10 cellular contexts compared by ENCODE assay signal in genomic region chr17:34255841-34256240, GRCh38. TPM values are rescaled to one million over a fixed set of nuclear protein-coding genes. Genes with fewer than 3 reads are reported as not detected.
DNase-seq lines count a peak whose midpoint lies in the region; ATAC-seq, FAIRE-seq and TF ChIP-seq lines count a peak whose summit lies in the region.
"Had no signal": no experiment of that assay in that cellular context is flagged by ENCODE, and none has a peak within 500 bp of the region (broad histone marks: within the 10 kb centered on the region; RNA-seq: fewer than 3 reads in every experiment).

No MANE protein-coding gene starts in this region.

- no peaks in the 10 kb centered on the region for H3K9me3 ChIP-seq in body of pancreas
- H3K9me3 ChIP-seq in kidney (ENCODE audit: control insufficient read depth in 1 of 2, low read length in 2 of 2): no peaks in the 10 kb centered on the region
- no peaks in the 10 kb centered on the region for H3K9me3 ChIP-seq in spleen

- TF ChIP-seq POLR2A in body of pancreas (IDR thresholded peaks at IDR 0.05) (no peak), spleen (IDR thresholded peaks at IDR 0.05) (no peak)

- FAIRE-seq in kidney (lab: Jason Lieb, UNC): no peak

- intact Hi-C loops in body of pancreas (cut with DNase I) (no loop called here), kidney (cut with DNase I) (loop anchor here (10.0 kb wide), 1 partner anchor 59 kb away; the partner anchor contains the start of gene CCL8), spleen (cut with DNase I; ENCODE audit: low total_unique reads) (no loop called here)

- no peaks in the 10 kb centered on the region for H3K36me3 ChIP-seq in body of pancreas (replicated peaks in 1 of 2; ENCODE audit: insufficient read depth in 1 of 2, low read depth in 2 of 2)
- H3K36me3 ChIP-seq in kidney (ENCODE audit: control insufficient read depth in 1 of 2, insufficient read depth in 2 of 2, low read length in 2 of 2): no peaks in the 10 kb centered on the region
- no peaks in the 10 kb centered on the region for H3K36me3 ChIP-seq in spleen

- ATAC-seq in body of pancreas: no peak
- ATAC-seq in HG02623 (IDR thresholded peaks at IDR 0.05; ENCODE audit: unreplicated experiment): no peak
- ATAC-seq in GM18867 (IDR thresholded peaks at IDR 0.05; ENCODE audit: unreplicated experiment): no peak
- ATAC-seq in GM21390 (IDR thresholded peaks at IDR 0.05; ENCODE audit: unreplicated experiment): no peak

- H3K4me3 ChIP-seq in HFF-Myc (replicated peaks; ENCODE audit: low read depth, low read length): peak overlapping the region; percentile 66
- H3K4me3 ChIP-seq in body of pancreas: no peak overlapping the region
- H3K4me3 ChIP-seq in kidney (ENCODE audit: low read length in 2 of 2): peak overlapping the region; percentile 57 to 69
- peak overlapping the region in 3 of 8 donors; percentile 26 to 48 (median 33) for H3K4me3 ChIP-seq in spleen

- H3K4me1 ChIP-seq in body of pancreas: peaks cover 47% of the 10 kb centered on the region
- H3K4me1 ChIP-seq in kidney (ENCODE audit: control insufficient read depth in 1 of 2, insufficient read depth in 1 of 2, low read depth in 1 of 2, low read length in 2 of 2): peaks cover 21 to 25% of the 10 kb centered on the region in 2 donors
- peaks cover 15 to 56% (median 42%) of the 10 kb centered on the region in 6 donors for H3K4me1 ChIP-seq in spleen

- H3K27ac ChIP-seq in body of pancreas (peak overlapping the region in 3 of 4 donors; percentile 81 to 86 (median 83)), kidney (ENCODE audit: low read depth in 2 of 2, low read length in 2 of 2) (peak overlapping the region; percentile 66 to 86), spleen (peak overlapping the region in 6 of 8 donors; percentile 17 to 74 (median 62))

- H3K27me3 ChIP-seq in body of pancreas: no peaks in the 10 kb centered on the region
- peaks cover 0 to 56% (median 0%) of the 10 kb centered on the region in 7 donors for H3K27me3 ChIP-seq in spleen (replicated peaks in 1 of 7)

- whole genome bisulfite sequencing in body of pancreas, 2 donors: 32 to 44% methylated on average over 1 of the region's 1 CpG
- 47 to 90% (median 78%) methylated on average over 1 of the region's 1 CpG for WGBS in spleen, 5 donors

- no peak for DNase-seq in HFF-Myc (ENCODE audit: extremely low read depth, low read depth)
- no peak for DNase-seq in body of pancreas
- no peak for DNase-seq in kidney
- no peak for DNase-seq in spleen
- no peak for DNase-seq in NCI-H2107 treated with DMSO at 0.1 percent for 48 hours (lab: John Stamatoyannopoulos, UW; ENCODE audit: unreplicated experiment)
- DNase-seq: activated T-cell treated with anti-CD3 and anti-CD28 coated beads, Interleukin-2, amount 50 U/mL, for 24 hours; NK-92 treated with Interleukin-12 subunit alpha and Interleukin-12 subunit beta, amount 100 ng/mL, for 24 hours had no signal

- peak overlapping the region in 1 of 2 donors; percentile 74 for H3K9ac ChIP-seq in kidney (ENCODE audit: low read length in 2 of 2)

- TF ChIP-seq CTCF in HFF-Myc (IDR thresholded peaks at IDR 0.05; ENCODE audit: low read depth, low read length, missing control alignments) (no peak), body of pancreas (IDR thresholded peaks at IDR 0.05) (no peak), kidney (IDR thresholded peaks at IDR 0.05; ENCODE audit: borderline replicate concordance, extremely low read depth, insufficient read depth) (no peak), spleen (IDR thresholded peaks at IDR 0.05 in 8 of 11, conservative IDR thresholded peaks at IDR 0.05 in 3 of 11) (no peak)

RNA-seq across cellular contexts. Expression of gene CCL2, which starts 0.8 kb away (rescaled TPM):
- total RNA-seq in body of pancreas (10 to 100 TPM; 34.0 to 49.8 TPM), kidney (49.9 TPM), spleen (10 to 100 TPM in 3 of 7 donors, 1 to 10 TPM in 4; 4.6 to 70.7 (median 6.1) TPM)
- polyA plus RNA-seq in kidney (ENCODE audit: insufficient read depth, low read depth, low replicate concordance) (53.5 TPM), spleen (10 to 100 TPM; 10.8 to 36.5 (median 21.6) TPM)

RNA-seq across cellular contexts. Expression of gene CCL7, which starts 14.2 kb away (rescaled TPM):
- not detected for total RNA-seq in body of pancreas
- total RNA-seq in kidney: not detected
- not detected for polyA plus RNA-seq in kidney (ENCODE audit: insufficient read depth, low read depth, low replicate concordance)
- not detected for total RNA-seq in spleen
- polyA plus RNA-seq in spleen: not detected

RNA-seq across cellular contexts. Expression of gene CCL11, which starts 29.7 kb away (rescaled TPM):
- not detected for total RNA-seq in body of pancreas
- not detected for total RNA-seq in kidney
- polyA plus RNA-seq in kidney (ENCODE audit: insufficient read depth, low read depth, low replicate concordance): 1.0 TPM
- total RNA-seq in spleen: 1 to 10 TPM in 1 of 7 donors, under 1 TPM in 1, not detected in 5; 0.60 to 1.9 TPM
- polyA plus RNA-seq in spleen: under 1 TPM; 0.26 to 0.76 (median 0.29) TPM

Comparison
In these comparisons a context has a peak if more than half of its experiments do, and no peak if none do; other contexts are left out.
1. H3K4me3 ChIP-seq: peak in HFF-Myc (single experiment) and kidney (2 of 2); none in body of pancreas (0 of 2).
2. Peak in every context shown above with its lines, with median percentiles within 50 percentile points of each other: H3K27ac ChIP-seq.